17 cellular contexts compared by ENCODE assay signal in genomic region chr11:8983552-8983951, GRCh38. TPM values are rescaled to one million over a fixed set of nuclear protein-coding genes. Genes with fewer than 3 reads are reported as not detected.
DNase-seq lines count a peak whose midpoint lies in the region; ATAC-seq and TF ChIP-seq lines count a peak whose summit lies in the region.
"Had no signal": no experiment of that assay in that cellular context is flagged by ENCODE, and none has a peak within 500 bp of the region (broad histone marks: within the 10 kb centered on the region; RNA-seq: fewer than 3 reads in every experiment).

No MANE protein-coding gene starts in this region.

- H3K36me3 Mint-ChIP-seq in activated CD8-positive, alpha-beta T cell treated with anti-CD3 and anti-CD28 coated beads for 36 hours (ENCODE audit: low read depth) = no peaks in the 10 kb centered on the region
- no peaks in the 10 kb centered on the region for H3K36me3 Mint-ChIP-seq in activated CD8-positive, alpha-beta T cell treated with anti-CD3 and anti-CD28 coated beads, Interleukin-2, amount 10 ng/mL, durations not matched to agents 7 days and 5 days (ENCODE audit: low read depth)
- no peaks in the 10 kb centered on the region for H3K36me3 Mint-ChIP-seq in activated T-cell treated with anti-CD3 and anti-CD28 coated beads, Interleukin-2, amount 50 U/mL, for 72 hours (ENCODE audit: insufficient read depth in 2 of 2)
- no peaks in the 10 kb centered on the region for H3K36me3 Mint-ChIP-seq in activated T-cell treated with anti-CD3 and anti-CD28 coated beads, Interleukin-2, amount 50 U/mL, for 4 hours (ENCODE audit: insufficient read depth)

- H3K4me3 Mint-ChIP-seq in activated CD8-positive, alpha-beta T cell treated with anti-CD3 and anti-CD28 coated beads for 36 hours = no peak overlapping the region
- no peak overlapping the region for H3K4me3 Mint-ChIP-seq in activated CD8-positive, alpha-beta T cell treated with anti-CD3 and anti-CD28 coated beads, Interleukin-2, amount 10 ng/mL, durations not matched to agents 7 days and 5 days
- H3K4me3 Mint-ChIP-seq in activated T-cell treated with anti-CD3 and anti-CD28 coated beads, Interleukin-2, amount 50 U/mL, for 72 hours = no peak overlapping the region
- no peak overlapping the region for H3K4me3 Mint-ChIP-seq in activated T-cell treated with anti-CD3 and anti-CD28 coated beads, Interleukin-2, amount 50 U/mL, for 4 hours
- no peak overlapping the region for H3K4me3 Mint-ChIP-seq in stimulated activated naive CD8-positive, alpha-beta T cell treated with anti-CD3 and anti-CD28 coated beads, Interleukin-15, amount 100 ng/mL, for 72 hours
- H3K4me3 Mint-ChIP-seq: CD4-positive, alpha-beta T cell had no signal

- ATAC-seq in activated CD4-positive, CD25-positive, alpha-beta regulatory T cell treated with anti-CD3 and anti-CD28 coated beads, Interleukin-2, amount 50 U/mL, for 24 hours = peak; percentile 32 to 41
- peak; percentile 39 for ATAC-seq in activated CD8-positive, alpha-beta T cell treated with anti-CD3 and anti-CD28 coated beads for 36 hours
- ATAC-seq in activated CD8-positive, alpha-beta T cell treated with anti-CD3 and anti-CD28 coated beads, Interleukin-2, amount 10 ng/mL, durations not matched to agents 7 days and 5 days = no peak
- peak; percentile 99 to 100 for ATAC-seq in activated T-cell treated with anti-CD3 and anti-CD28 coated beads, Interleukin-2, amount 50 U/mL, for 72 hours (replicated peaks in 1 of 2)
- no peak for ATAC-seq in activated T-cell treated with anti-CD3 and anti-CD28 coated beads, Interleukin-2, amount 50 U/mL, for 4 hours
- ATAC-seq in stimulated activated naive CD8-positive, alpha-beta T cell treated with anti-CD3 and anti-CD28 coated beads, Interleukin-15, amount 100 ng/mL, for 72 hours = peak; percentile 67
- no peak for ATAC-seq in stimulated activated naive CD8-positive, alpha-beta T cell treated with anti-CD3 and anti-CD28 coated beads, Interleukin-15, Interleukin-2, amounts not matched to agents 100 U/mL and 50 U/mL, for 24 hours
- ATAC-seq: A549 had no signal

- no peaks in the 10 kb centered on the region for H3K4me1 Mint-ChIP-seq in activated CD8-positive, alpha-beta T cell treated with anti-CD3 and anti-CD28 coated beads for 36 hours (ENCODE audit: low read depth)
- H3K4me1 Mint-ChIP-seq in activated CD8-positive, alpha-beta T cell treated with anti-CD3 and anti-CD28 coated beads, Interleukin-2, amount 10 ng/mL, durations not matched to agents 7 days and 5 days (ENCODE audit: low read depth) = peaks cover 9% of the 10 kb centered on the region
- H3K4me1 Mint-ChIP-seq in activated T-cell treated with anti-CD3 and anti-CD28 coated beads, Interleukin-2, amount 50 U/mL, for 72 hours (ENCODE audit: low read depth) = peaks cover 11% of the 10 kb centered on the region
- H3K4me1 Mint-ChIP-seq in activated T-cell treated with anti-CD3 and anti-CD28 coated beads, Interleukin-2, amount 50 U/mL, for 4 hours (ENCODE audit: low read depth) = no peaks in the 10 kb centered on the region
- H3K4me1 Mint-ChIP-seq in stimulated activated naive CD8-positive, alpha-beta T cell treated with anti-CD3 and anti-CD28 coated beads, Interleukin-15, amount 100 ng/mL, for 72 hours = no peaks in the 10 kb centered on the region

- no peaks in the 10 kb centered on the region for H3K9me3 Mint-ChIP-seq in activated CD8-positive, alpha-beta T cell treated with anti-CD3 and anti-CD28 coated beads for 36 hours
- H3K9me3 Mint-ChIP-seq in activated CD8-positive, alpha-beta T cell treated with anti-CD3 and anti-CD28 coated beads, Interleukin-2, amount 10 ng/mL, durations not matched to agents 7 days and 5 days (ENCODE audit: insufficient read depth) = no peaks in the 10 kb centered on the region
- no peaks in the 10 kb centered on the region for H3K9me3 Mint-ChIP-seq in activated T-cell treated with anti-CD3 and anti-CD28 coated beads, Interleukin-2, amount 50 U/mL, for 72 hours
- no peaks in the 10 kb centered on the region for H3K9me3 Mint-ChIP-seq in activated T-cell treated with anti-CD3 and anti-CD28 coated beads, Interleukin-2, amount 50 U/mL, for 4 hours
- H3K9me3 Mint-ChIP-seq in stimulated activated naive CD8-positive, alpha-beta T cell treated with anti-CD3 and anti-CD28 coated beads, Interleukin-15, amount 100 ng/mL, for 72 hours = no peaks in the 10 kb centered on the region
- H3K9me3 Mint-ChIP-seq: CD4-positive, alpha-beta T cell had no signal

- no peak for DNase-seq in activated CD4-positive, CD25-positive, alpha-beta regulatory T cell treated with anti-CD3 and anti-CD28 coated beads, Interleukin-2, amount 50 U/mL, for 72 hours
- DNase-seq in activated CD8-positive, alpha-beta T cell treated with anti-CD3 and anti-CD28 coated beads for 36 hours = no peak
- no peak for DNase-seq in activated CD8-positive, alpha-beta T cell treated with anti-CD3 and anti-CD28 coated beads, Interleukin-2, amount 10 ng/mL, durations not matched to agents 7 days and 5 days
- peak; percentile 49 to 54 for DNase-seq in activated T-cell treated with anti-CD3 and anti-CD28 coated beads, Interleukin-2, amount 50 U/mL, for 72 hours
- no peak for DNase-seq in activated T-cell treated with anti-CD3 and anti-CD28 coated beads, Interleukin-2, amount 50 U/mL, for 4 hours
- no peak for DNase-seq in stimulated activated naive CD8-positive, alpha-beta T cell treated with anti-CD3 and anti-CD28 coated beads, Interleukin-15, amount 100 ng/mL, for 72 hours
- DNase-seq in stimulated activated naive CD8-positive, alpha-beta T cell treated with anti-CD3 and anti-CD28 coated beads, Interleukin-15, Interleukin-2, amounts not matched to agents 100 U/mL and 50 U/mL, for 24 hours = no peak
- DNase-seq: AML-193; Caco-2; CD4-positive, alpha-beta T cell; DMS79; GDM1; GM23248 had no signal

- intact Hi-C loops in activated CD8-positive, alpha-beta T cell treated with anti-CD3 and anti-CD28 coated beads for 36 hours (cut with micrococcal nuclease) = no loop called here

- H3K27me3 Mint-ChIP-seq in activated CD8-positive, alpha-beta T cell treated with anti-CD3 and anti-CD28 coated beads for 36 hours = peaks cover 5% of the 10 kb centered on the region
- no peaks in the 10 kb centered on the region for H3K27me3 Mint-ChIP-seq in activated CD8-positive, alpha-beta T cell treated with anti-CD3 and anti-CD28 coated beads, Interleukin-2, amount 10 ng/mL, durations not matched to agents 7 days and 5 days (ENCODE audit: low read depth)
- H3K27me3 Mint-ChIP-seq in activated T-cell treated with anti-CD3 and anti-CD28 coated beads, Interleukin-2, amount 50 U/mL, for 72 hours (ENCODE audit: low read depth) = peaks cover 12% of the 10 kb centered on the region
- H3K27me3 Mint-ChIP-seq in activated T-cell treated with anti-CD3 and anti-CD28 coated beads, Interleukin-2, amount 50 U/mL, for 4 hours (ENCODE audit: low read depth) = no peaks in the 10 kb centered on the region
- no peaks in the 10 kb centered on the region for H3K27me3 Mint-ChIP-seq in stimulated activated naive CD8-positive, alpha-beta T cell treated with anti-CD3 and anti-CD28 coated beads, Interleukin-15, amount 100 ng/mL, for 72 hours

- CTCF ChIA-PET in activated CD8-positive, alpha-beta T cell treated with anti-CD3 and anti-CD28 coated beads for 36 hours (lab: Charles Lee) = interaction anchor here (1.2 kb wide), 1 partner anchor 32 kb away, joined by 4 read pairs; no protein-coding TSS in a partner anchor
- CTCF ChIA-PET in activated CD8-positive, alpha-beta T cell treated with anti-CD3 and anti-CD28 coated beads, Interleukin-2, amount 10 ng/mL, durations not matched to agents 7 days and 5 days (lab: Charles Lee) = interaction anchor here (0.9 to 1.2 kb wide), 3 partner anchors 8 to 110 kb away, joined by 3 read pairs; no protein-coding TSS in a partner anchor

- POLR2A ChIA-PET in activated CD8-positive, alpha-beta T cell treated with anti-CD3 and anti-CD28 coated beads for 36 hours (lab: Charles Lee) = no interaction called here
- POLR2A ChIA-PET in activated CD8-positive, alpha-beta T cell treated with anti-CD3 and anti-CD28 coated beads, Interleukin-2, amount 10 ng/mL, durations not matched to agents 7 days and 5 days (lab: Charles Lee) = no interaction called here

- H3K27ac Mint-ChIP-seq in activated CD8-positive, alpha-beta T cell treated with anti-CD3 and anti-CD28 coated beads for 36 hours = no peak overlapping the region
- no peak overlapping the region for H3K27ac Mint-ChIP-seq in activated CD8-positive, alpha-beta T cell treated with anti-CD3 and anti-CD28 coated beads, Interleukin-2, amount 10 ng/mL, durations not matched to agents 7 days and 5 days
- no peak overlapping the region for H3K27ac Mint-ChIP-seq in activated T-cell treated with anti-CD3 and anti-CD28 coated beads, Interleukin-2, amount 50 U/mL, for 72 hours
- no peak overlapping the region for H3K27ac Mint-ChIP-seq in stimulated activated naive CD8-positive, alpha-beta T cell treated with anti-CD3 and anti-CD28 coated beads, Interleukin-15, amount 100 ng/mL, for 72 hours
- H3K27ac Mint-ChIP-seq: CD4-positive, alpha-beta T cell had no signal

- no peak for TF ChIP-seq CTCF in activated CD8-positive, alpha-beta T cell treated with anti-CD3 and anti-CD28 coated beads for 36 hours (IDR thresholded peaks at IDR 0.05)

RNA-seq across cellular contexts. Expression of gene TMEM9B, which starts 19.3 kb away (rescaled TPM):
- 10 to 100 TPM; 14.6 to 16.3 TPM for total RNA-seq in activated CD8-positive, alpha-beta T cell treated with anti-CD3 and anti-CD28 coated beads for 36 hours
- total RNA-seq in activated CD8-positive, alpha-beta T cell treated with anti-CD3 and anti-CD28 coated beads, Interleukin-2, amount 10 ng/mL, durations not matched to agents 7 days and 5 days = 10 to 100 TPM; 28.9 to 30.9 TPM
- total RNA-seq in activated T-cell treated with anti-CD3 and anti-CD28 coated beads, Interleukin-2, amount 50 U/mL, for 72 hours = 10 to 100 TPM; 19.9 to 20.7 TPM
- 10 to 100 TPM; 25.6 to 28.9 (median 28.6) TPM for total RNA-seq in activated T-cell treated with anti-CD3 and anti-CD28 coated beads, Interleukin-2, amount 50 U/mL, for 4 hours

RNA-seq across cellular contexts. Expression of gene NRIP3, which starts 20.2 kb away (rescaled TPM):
- total RNA-seq in activated CD8-positive, alpha-beta T cell treated with anti-CD3 and anti-CD28 coated beads for 36 hours = 1 to 10 TPM; 1.1 to 2.2 TPM
- total RNA-seq in activated CD8-positive, alpha-beta T cell treated with anti-CD3 and anti-CD28 coated beads, Interleukin-2, amount 10 ng/mL, durations not matched to agents 7 days and 5 days = under 1 TPM; 0.11 to 0.47 TPM
- 1 to 10 TPM; 3.1 to 3.2 TPM for total RNA-seq in activated T-cell treated with anti-CD3 and anti-CD28 coated beads, Interleukin-2, amount 50 U/mL, for 72 hours
- total RNA-seq in activated T-cell treated with anti-CD3 and anti-CD28 coated beads, Interleukin-2, amount 50 U/mL, for 4 hours = 1 to 10 TPM; 1.9 to 2.4 (median 2.0) TPM

RNA-seq across cellular contexts. Expression of gene ASCL3, which starts 40.7 kb away (rescaled TPM):
- not detected for total RNA-seq in activated CD8-positive, alpha-beta T cell treated with anti-CD3 and anti-CD28 coated beads for 36 hours
- not detected for total RNA-seq in activated CD8-positive, alpha-beta T cell treated with anti-CD3 and anti-CD28 coated beads, Interleukin-2, amount 10 ng/mL, durations not matched to agents 7 days and 5 days
- total RNA-seq in activated T-cell treated with anti-CD3 and anti-CD28 coated beads, Interleukin-2, amount 50 U/mL, for 72 hours = not detected
- total RNA-seq in activated T-cell treated with anti-CD3 and anti-CD28 coated beads, Interleukin-2, amount 50 U/mL, for 4 hours = not detected
- total RNA-seq: Caco-2; CD4-positive, alpha-beta T cell; Daoy; GM23248; H4 had no signal

RNA-seq across cellular contexts. Expression of gene C11orf16, which starts 50.8 kb away (rescaled TPM):
- not detected for total RNA-seq in activated CD8-positive, alpha-beta T cell treated with anti-CD3 and anti-CD28 coated beads for 36 hours
- total RNA-seq in activated CD8-positive, alpha-beta T cell treated with anti-CD3 and anti-CD28 coated beads, Interleukin-2, amount 10 ng/mL, durations not matched to agents 7 days and 5 days = not detected
- total RNA-seq in activated T-cell treated with anti-CD3 and anti-CD28 coated beads, Interleukin-2, amount 50 U/mL, for 72 hours = not detected
- total RNA-seq in activated T-cell treated with anti-CD3 and anti-CD28 coated beads, Interleukin-2, amount 50 U/mL, for 4 hours = not detected
- total RNA-seq: Caco-2; CD4-positive, alpha-beta T cell; Daoy; GM23248; H4 had no signal

Comparison
In these comparisons a context has a peak if more than half of its experiments do, and no peak if none do; other contexts are left out.
1. ATAC-seq: peak in activated CD4-positive, CD25-positive, alpha-beta regulatory T cell treated with anti-CD3 and anti-CD28 coated beads, Interleukin-2, amount 50 U/mL, for 24 hours (2 of 2), activated CD8-positive, alpha-beta T cell treated with anti-CD3 and anti-CD28 coated beads for 36 hours (single experiment), activated T-cell treated with anti-CD3 and anti-CD28 coated beads, Interleukin-2, amount 50 U/mL, for 72 hours (2 of 2) and stimulated activated naive CD8-positive, alpha-beta T cell treated with anti-CD3 and anti-CD28 coated beads, Interleukin-15, amount 100 ng/mL, for 72 hours (single experiment); none in activated CD8-positive, alpha-beta T cell treated with anti-CD3 and anti-CD28 coated beads, Interleukin-2, amount 10 ng/mL, durations not matched to agents 7 days and 5 days (single experiment), activated T-cell treated with anti-CD3 and anti-CD28 coated beads, Interleukin-2, amount 50 U/mL, for 4 hours (0 of 2) and stimulated activated naive CD8-positive, alpha-beta T cell treated with anti-CD3 and anti-CD28 coated beads, Interleukin-15, Interleukin-2, amounts not matched to agents 100 U/mL and 50 U/mL, for 24 hours (single experiment).
2. DNase-seq: peak in activated T-cell treated with anti-CD3 and anti-CD28 coated beads, Interleukin-2, amount 50 U/mL, for 72 hours (2 of 2); none in activated CD4-positive, CD25-positive, alpha-beta regulatory T cell treated with anti-CD3 and anti-CD28 coated beads, Interleukin-2, amount 50 U/mL, for 72 hours (single experiment), activated CD8-positive, alpha-beta T cell treated with anti-CD3 and anti-CD28 coated beads for 36 hours (single experiment), activated CD8-positive, alpha-beta T cell treated with anti-CD3 and anti-CD28 coated beads, Interleukin-2, amount 10 ng/mL, durations not matched to agents 7 days and 5 days (single experiment), activated T-cell treated with anti-CD3 and anti-CD28 coated beads, Interleukin-2, amount 50 U/mL, for 4 hours (single experiment), stimulated activated naive CD8-positive, alpha-beta T cell treated with anti-CD3 and anti-CD28 coated beads, Interleukin-15, amount 100 ng/mL, for 72 hours (0 of 2) and stimulated activated naive CD8-positive, alpha-beta T cell treated with anti-CD3 and anti-CD28 coated beads, Interleukin-15, Interleukin-2, amounts not matched to agents 100 U/mL and 50 U/mL, for 24 hours (single experiment).